In genomic region chr2:237486819-237487448, GRCh38 we compare ENCODE assay signal across 9 cellular contexts. TPM values are rescaled to one million over a fixed set of nuclear protein-coding genes. Genes with fewer than 3 reads are reported as not detected.
DNase-seq lines count a peak whose midpoint lies in the region; ATAC-seq and TF ChIP-seq lines count a peak whose summit lies in the region.
"Had no signal": no experiment of that assay in that cellular context is flagged by ENCODE, and none has a peak within 500 bp of the region (broad histone marks: within the 10 kb centered on the region; RNA-seq: fewer than 3 reads in every experiment).

Gene MLPH (plus strand): TSS chr2:237487251. CDS start chr2:237493427, 6,176 bp downstream.

- H3K4me2 ChIP-seq in PC-3 (ENCODE audit: low read length): peak within 1 kb of the TSS; percentile 92

- no peak within 1 kb of the TSS for H2AFZ ChIP-seq in PC-3 (ENCODE audit: low read length)

- 0 out of 2 replicates have a peak, but pooled peaks cover 4% of the 10 kb centered on the region for H3K9me3 ChIP-seq in PC-3 (ENCODE audit: low read length)

- peaks cover 86% of the 10 kb centered on the region for H3K79me2 ChIP-seq in PC-3 (ENCODE audit: low read length)

- H3K4me3 ChIP-seq in PC-3 (ENCODE audit: low read length): peak within 1 kb of the TSS; percentile 92

- H3K27me3 ChIP-seq in PC-3 (ENCODE audit: low read length): no peaks in the 10 kb centered on the region
- H3K27me3 ChIP-seq in foreskin keratinocyte: peaks cover 63% of the 10 kb centered on the region

- ATAC-seq in PC-3 (peak; percentile 30), foreskin keratinocyte (peak; percentile 50), omental fat pad (ENCODE audit: low FRiP score) (peak; percentile 73), GM18519 (IDR thresholded peaks at IDR 0.05; ENCODE audit: low FRiP score, unreplicated experiment) (no peak)

- peak within 1 kb of the TSS; percentile 100 for H3K9ac ChIP-seq in PC-3 (ENCODE audit: low read length)

- peaks cover 9% of the 10 kb centered on the region for H3F3A ChIP-seq in PC-3 (ENCODE audit: low read length, unreplicated experiment)

- no TSS peak for BruUV-seq in PC-3 (replicated peaks; lab: Mats Ljungman, UMichigan)

- H4K20me1 ChIP-seq in PC-3 (ENCODE audit: low read length): no peaks in the 10 kb centered on the region

- DNase-seq in AG20443 (ENCODE audit: low spot score) (peak; percentile 78), PC-3 (peak; percentile 80), foreskin keratinocyte (peak in 1 of 2 donors; percentile 29), omental fat pad (ENCODE audit: low spot score) (no peak), NCI-H187 (lab: John Stamatoyannopoulos, UW) (no peak), DMS153 (lab: John Stamatoyannopoulos, UW) (no peak), GOT3 (lab: John Stamatoyannopoulos, UW) (no peak)
- DNase-seq: central memory CD4-positive, alpha-beta T cell had no signal

- CTCF ChIA-PET in PC-3 (lab: Charles Lee): no interaction called here

- peak within 1 kb of the TSS; percentile 98 for H3K27ac ChIP-seq in PC-3 (ENCODE audit: low read length)
- no peak within 1 kb of the TSS for H3K27ac ChIP-seq in foreskin keratinocyte

- H3K4me1 ChIP-seq in PC-3 (ENCODE audit: insufficient read depth, low read length) (peaks cover 78% of the 10 kb centered on the region), foreskin keratinocyte (peaks cover 10% of the 10 kb centered on the region)

- intact Hi-C loops in PC-3 (cut with micrococcal nuclease): loop anchor here (2.0 to 5.0 kb wide), 3 partner anchors 16 to 205 kb away; no protein-coding TSS in a partner anchor

- no peak for TF ChIP-seq CTCF in PC-3 (conservative IDR thresholded peaks at IDR 0.05; ENCODE audit: low read depth, low read length)
- TF ChIP-seq CTCF in foreskin keratinocyte (conservative IDR thresholded peaks at IDR 0.05): no peak
- no peak for TF ChIP-seq CTCF in omental fat pad (IDR thresholded peaks at IDR 0.05)

- POLR2A ChIA-PET in PC-3 (lab: Charles Lee; ENCODE audit: unreplicated experiment): interaction anchor here (0.5 to 4.5 kb wide), 2 partner anchors 15 to 21 kb away, joined by 3 to 38 read pairs; no protein-coding TSS in a partner anchor

- no peaks in the 10 kb centered on the region for H3K9me2 ChIP-seq in PC-3 (replicated peaks; ENCODE audit: low read length)

- peaks cover 16% of the 10 kb centered on the region for H3K36me3 ChIP-seq in PC-3 (ENCODE audit: low read depth, low read length)

RNA-seq across cellular contexts. Expression of gene MLPH, which starts in this region (rescaled TPM):
- total RNA-seq in PC-3 (2014; rRNA removed): 201 and 270 TPM in 2 replicates
- total RNA-seq in foreskin keratinocyte: 0.63 and 0.65 TPM in 2 replicates
- polyA plus RNA-seq in foreskin keratinocyte: 0.54 and 0.55 TPM in 2 replicates
- 10 to 100 TPM in 1 of 4 donors, 1 to 10 TPM in 3; 3.8 to 23.6 (median 6.4) TPM for total RNA-seq in omental fat pad

Comparison
In these comparisons a context has a peak if more than half of its experiments do, and no peak if none do; other contexts are left out.
1. Peak in ATAC-seq in foreskin keratinocyte; RNA of the gene not detected or under 1 TPM.
2. DNase-seq: peak in AG20443 (single experiment) and PC-3 (single experiment); none in omental fat pad (single experiment), NCI-H187 (0 of 2), DMS153 (single experiment) and GOT3 (single experiment).